In the genomic region with DNA sequence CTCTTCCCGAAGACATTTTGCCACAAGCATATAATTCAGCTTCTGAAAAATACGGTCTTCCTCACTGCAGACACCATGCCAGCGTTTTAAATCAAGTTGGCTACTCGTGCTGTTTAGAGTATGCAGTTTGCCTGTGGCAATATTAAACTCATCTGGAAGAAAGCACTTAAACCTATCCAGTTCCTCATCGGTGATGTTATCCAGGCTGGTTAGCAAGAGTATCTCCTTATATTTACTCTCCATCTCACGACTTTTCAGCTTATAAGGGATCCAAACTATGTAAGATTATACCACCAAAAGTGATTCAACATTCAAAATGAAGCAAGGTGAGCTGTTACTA, we compare ENCODE assay signal across 1 cellular context.
TF ChIP-seq lines count a peak whose summit lies in the region.

No MANE protein-coding gene starts in this region.

TF ChIP-seq in SK-N-SH treated with all-trans-retinoic acid at 6 μM for 48 hours, 23 proteins besides CTCF, POLR2A, EP300 and RAD21 (continued from another document):
- TF ChIP-seq, protein P1, sequence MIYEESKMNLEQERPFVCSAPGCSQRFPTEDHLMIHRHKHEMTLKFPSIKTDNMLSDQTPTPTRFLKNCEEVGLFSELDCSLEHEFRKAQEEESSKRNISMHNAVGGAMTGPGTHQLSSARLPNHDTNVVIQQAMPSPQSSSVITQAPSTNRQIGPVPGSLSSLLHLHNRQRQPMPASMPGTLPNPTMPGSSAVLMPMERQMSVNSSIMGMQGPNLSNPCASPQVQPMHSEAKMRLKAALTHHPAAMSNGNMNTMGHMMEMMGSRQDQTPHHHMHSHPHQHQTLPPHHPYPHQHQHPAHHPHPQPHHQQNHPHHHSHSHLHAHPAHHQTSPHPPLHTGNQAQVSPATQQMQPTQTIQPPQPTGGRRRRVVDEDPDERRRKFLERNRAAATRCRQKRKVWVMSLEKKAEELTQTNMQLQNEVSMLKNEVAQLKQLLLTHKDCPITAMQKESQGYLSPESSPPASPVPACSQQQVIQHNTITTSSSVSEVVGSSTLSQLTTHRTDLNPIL (CRISPR knock-in tag; IDR thresholded peaks at IDR 0.05; ENCODE audit: low read depth), result no peak
- TF ChIP-seq ISL1 (CRISPR knock-in tag; IDR thresholded peaks at IDR 0.05) (no peak), OSR1 (CRISPR knock-in tag; IDR thresholded peaks at IDR 0.05) (no peak), TCF4 (CRISPR knock-in tag; IDR thresholded peaks at IDR 0.05; ENCODE audit: borderline replicate concordance) (no peak), ZC3H10 (CRISPR knock-in tag; IDR thresholded peaks at IDR 0.05) (no peak), PPARA (CRISPR knock-in tag; IDR thresholded peaks at IDR 0.05; ENCODE audit: borderline replicate concordance) (no peak), ZFP3 (CRISPR knock-in tag; IDR thresholded peaks at IDR 0.05) (no peak), ZNF8 (CRISPR knock-in tag; IDR thresholded peaks at IDR 0.05) (no peak), CSDC2 (CRISPR knock-in tag; IDR thresholded peaks at IDR 0.05) (no peak), ZFP30 (CRISPR knock-in tag; IDR thresholded peaks at IDR 0.05) (no peak), ZNF565 (CRISPR knock-in tag; conservative IDR thresholded peaks at IDR 0.05; ENCODE audit: low read depth) (no peak), RARB (CRISPR knock-in tag; IDR thresholded peaks at IDR 0.05) (no peak), GLIS3 (CRISPR knock-in tag; IDR thresholded peaks at IDR 0.05) (no peak)
- TF ChIP-seq, protein P2, sequence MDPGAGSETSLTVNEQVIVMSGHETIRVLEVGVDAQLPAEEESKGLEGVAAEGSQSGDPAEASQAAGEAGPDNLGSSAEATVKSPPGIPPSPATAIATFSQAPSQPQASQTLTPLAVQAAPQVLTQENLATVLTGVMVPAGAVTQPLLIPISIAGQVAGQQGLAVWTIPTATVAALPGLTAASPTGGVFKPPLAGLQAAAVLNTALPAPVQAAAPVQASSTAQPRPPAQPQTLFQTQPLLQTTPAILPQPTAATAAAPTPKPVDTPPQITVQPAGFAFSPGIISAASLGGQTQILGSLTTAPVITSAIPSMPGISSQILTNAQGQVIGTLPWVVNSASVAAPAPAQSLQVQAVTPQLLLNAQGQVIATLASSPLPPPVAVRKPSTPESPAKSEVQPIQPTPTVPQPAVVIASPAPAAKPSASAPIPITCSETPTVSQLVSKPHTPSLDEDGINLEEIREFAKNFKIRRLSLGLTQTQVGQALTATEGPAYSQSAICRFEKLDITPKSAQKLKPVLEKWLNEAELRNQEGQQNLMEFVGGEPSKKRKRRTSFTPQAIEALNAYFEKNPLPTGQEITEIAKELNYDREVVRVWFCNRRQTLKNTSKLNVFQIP (CRISPR knock-in tag; IDR thresholded peaks at IDR 0.05; ENCODE audit: borderline replicate concordance, low read depth), result no peak
- TF ChIP-seq, protein P3, sequence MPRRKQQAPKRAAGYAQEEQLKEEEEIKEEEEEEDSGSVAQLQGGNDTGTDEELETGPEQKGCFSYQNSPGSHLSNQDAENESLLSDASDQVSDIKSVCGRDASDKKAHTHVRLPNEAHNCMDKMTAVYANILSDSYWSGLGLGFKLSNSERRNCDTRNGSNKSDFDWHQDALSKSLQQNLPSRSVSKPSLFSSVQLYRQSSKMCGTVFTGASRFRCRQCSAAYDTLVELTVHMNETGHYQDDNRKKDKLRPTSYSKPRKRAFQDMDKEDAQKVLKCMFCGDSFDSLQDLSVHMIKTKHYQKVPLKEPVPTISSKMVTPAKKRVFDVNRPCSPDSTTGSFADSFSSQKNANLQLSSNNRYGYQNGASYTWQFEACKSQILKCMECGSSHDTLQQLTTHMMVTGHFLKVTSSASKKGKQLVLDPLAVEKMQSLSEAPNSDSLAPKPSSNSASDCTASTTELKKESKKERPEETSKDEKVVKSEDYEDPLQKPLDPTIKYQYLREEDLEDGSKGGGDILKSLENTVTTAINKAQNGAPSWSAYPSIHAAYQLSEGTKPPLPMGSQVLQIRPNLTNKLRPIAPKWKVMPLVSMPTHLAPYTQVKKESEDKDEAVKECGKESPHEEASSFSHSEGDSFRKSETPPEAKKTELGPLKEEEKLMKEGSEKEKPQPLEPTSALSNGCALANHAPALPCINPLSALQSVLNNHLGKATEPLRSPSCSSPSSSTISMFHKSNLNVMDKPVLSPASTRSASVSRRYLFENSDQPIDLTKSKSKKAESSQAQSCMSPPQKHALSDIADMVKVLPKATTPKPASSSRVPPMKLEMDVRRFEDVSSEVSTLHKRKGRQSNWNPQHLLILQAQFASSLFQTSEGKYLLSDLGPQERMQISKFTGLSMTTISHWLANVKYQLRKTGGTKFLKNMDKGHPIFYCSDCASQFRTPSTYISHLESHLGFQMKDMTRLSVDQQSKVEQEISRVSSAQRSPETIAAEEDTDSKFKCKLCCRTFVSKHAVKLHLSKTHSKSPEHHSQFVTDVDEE (CRISPR knock-in tag; IDR thresholded peaks at IDR 0.05), result no peak
- TF ChIP-seq, protein P4, sequence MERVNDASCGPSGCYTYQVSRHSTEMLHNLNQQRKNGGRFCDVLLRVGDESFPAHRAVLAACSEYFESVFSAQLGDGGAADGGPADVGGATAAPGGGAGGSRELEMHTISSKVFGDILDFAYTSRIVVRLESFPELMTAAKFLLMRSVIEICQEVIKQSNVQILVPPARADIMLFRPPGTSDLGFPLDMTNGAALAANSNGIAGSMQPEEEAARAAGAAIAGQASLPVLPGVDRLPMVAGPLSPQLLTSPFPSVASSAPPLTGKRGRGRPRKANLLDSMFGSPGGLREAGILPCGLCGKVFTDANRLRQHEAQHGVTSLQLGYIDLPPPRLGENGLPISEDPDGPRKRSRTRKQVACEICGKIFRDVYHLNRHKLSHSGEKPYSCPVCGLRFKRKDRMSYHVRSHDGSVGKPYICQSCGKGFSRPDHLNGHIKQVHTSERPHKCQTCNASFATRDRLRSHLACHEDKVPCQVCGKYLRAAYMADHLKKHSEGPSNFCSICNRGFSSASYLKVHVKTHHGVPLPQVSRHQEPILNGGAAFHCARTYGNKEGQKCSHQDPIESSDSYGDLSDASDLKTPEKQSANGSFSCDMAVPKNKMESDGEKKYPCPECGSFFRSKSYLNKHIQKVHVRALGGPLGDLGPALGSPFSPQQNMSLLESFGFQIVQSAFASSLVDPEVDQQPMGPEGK (CRISPR knock-in tag; IDR thresholded peaks at IDR 0.05; ENCODE audit: borderline replicate concordance), result no peak
